Comparison of ENCODE assay signal across 20 cellular contexts in genomic region chr1:27469334-27469733, GRCh38. TPM values are rescaled to one million over a fixed set of nuclear protein-coding genes. Genes with fewer than 3 reads are reported as not detected.
DNase-seq lines count a peak whose midpoint lies in the region; ATAC-seq and TF ChIP-seq lines count a peak whose summit lies in the region.
"Had no signal": no experiment of that assay in that cellular context is flagged by ENCODE, and none has a peak within 500 bp of the region (broad histone marks: within the 10 kb centered on the region; RNA-seq: fewer than 3 reads in every experiment).

No MANE protein-coding gene starts in this region.

- H3K9me3 Mint-ChIP-seq in activated naive CD4-positive, alpha-beta T cell treated with anti-CD3 and anti-CD28 coated beads, Interleukin-2, amount 50 U/mL, for 72 hours, result no peaks in the 10 kb centered on the region
- H3K9me3 Mint-ChIP-seq in activated naive CD4-positive, alpha-beta T cell treated with anti-CD3 and anti-CD28 coated beads, Interleukin-2, amount 10 ng/mL, durations not matched to agents 7 days and 5 days, result no peaks in the 10 kb centered on the region
- no peaks in the 10 kb centered on the region for H3K9me3 Mint-ChIP-seq in activated naive CD8-positive, alpha-beta T cell treated with anti-CD3 and anti-CD28 coated beads, Interleukin-2, amount 50 U/mL, for 24 hours
- H3K9me3 Mint-ChIP-seq: neural crest cell had no signal

- DNase-seq in activated naive CD4-positive, alpha-beta T cell treated with anti-CD3 and anti-CD28 coated beads, Interleukin-2, amount 50 U/mL, for 72 hours (ENCODE audit: low spot score in 2 of 2), result no peak
- no peak for DNase-seq in activated naive CD4-positive, alpha-beta T cell treated with anti-CD3 and anti-CD28 coated beads, Interleukin-2, amount 10 ng/mL, durations not matched to agents 7 days and 5 days
- DNase-seq in activated naive CD8-positive, alpha-beta T cell treated with anti-CD3 and anti-CD28 coated beads, Interleukin-2, amount 50 U/mL, for 24 hours, result no peak
- DNase-seq in right lobe of liver (no peak), WERI-Rb-1 (no peak)
- DNase-seq: activated CD4-positive, alpha-beta T cell treated with anti-CD3 and anti-CD28 coated beads for 48 hours; anterior cingulate cortex; effector memory CD4-positive, alpha-beta T cell; KG1; left cardiac atrium; NCI-H1694 treated with DMSO at 0.1 percent for 48 hours; NCI-H774; OCI-M1; Right ventricle myocardium superior; stimulated activated naive CD4-positive, alpha-beta T cell treated with Interleukin-2 at 50 U/mL for 16 hours; SW 1271; transverse colon had no signal

- TF ChIP-seq CTCF in right lobe of liver (IDR thresholded peaks at IDR 0.05) (no peak), WERI-Rb-1 (IDR thresholded peaks at IDR 0.05; ENCODE audit: low read depth, low read length) (no peak)

- ATAC-seq in activated naive CD4-positive, alpha-beta T cell treated with anti-CD3 and anti-CD28 coated beads, Interleukin-2, amount 50 U/mL, for 72 hours, result peak; percentile 29 to 69
- ATAC-seq in activated naive CD8-positive, alpha-beta T cell treated with anti-CD3 and anti-CD28 coated beads, Interleukin-2, amount 50 U/mL, for 24 hours, result no peak
- ATAC-seq in right lobe of liver (peak; percentile 70 to 89 (median 75)), GM21576 (IDR thresholded peaks at IDR 0.05; ENCODE audit: unreplicated experiment) (no peak), HG03039 (IDR thresholded peaks at IDR 0.05; ENCODE audit: unreplicated experiment) (no peak)
- ATAC-seq: left cardiac atrium had no signal

- H3K9me3 ChIP-seq in right lobe of liver (no peaks in the 10 kb centered on the region), WERI-Rb-1 (ENCODE audit: severe bottlenecking) (no peaks in the 10 kb centered on the region)
- H3K9me3 ChIP-seq: transverse colon had no signal

- H3K27me3 ChIP-seq in right lobe of liver, result no peaks in the 10 kb centered on the region
- no peaks in the 10 kb centered on the region for H3K27me3 ChIP-seq in WERI-Rb-1 (ENCODE audit: insufficient read depth, low read depth, severe bottlenecking)
- H3K27me3 ChIP-seq: transverse colon had no signal

- H3K36me3 ChIP-seq in right lobe of liver (no peaks in the 10 kb centered on the region), WERI-Rb-1 (peaks cover 10% of the 10 kb centered on the region)

- peaks cover 0 to 29% (median 12%) of the 10 kb centered on the region in 4 donors for H3K4me1 ChIP-seq in right lobe of liver

- peak overlapping the region; percentile 69 to 76 for H3K27ac Mint-ChIP-seq in activated naive CD4-positive, alpha-beta T cell treated with anti-CD3 and anti-CD28 coated beads, Interleukin-2, amount 50 U/mL, for 72 hours
- H3K27ac Mint-ChIP-seq in activated naive CD4-positive, alpha-beta T cell treated with anti-CD3 and anti-CD28 coated beads, Interleukin-2, amount 10 ng/mL, durations not matched to agents 7 days and 5 days, result no peak overlapping the region
- peak overlapping the region; percentile 59 for H3K27ac Mint-ChIP-seq in activated naive CD8-positive, alpha-beta T cell treated with anti-CD3 and anti-CD28 coated beads, Interleukin-2, amount 50 U/mL, for 24 hours

- no peak overlapping the region for H3K4me3 ChIP-seq in right lobe of liver
- no peak overlapping the region for H3K4me3 ChIP-seq in WERI-Rb-1 (ENCODE audit: low read depth, low read length)
- H3K4me3 ChIP-seq: transverse colon had no signal

- H3K27ac ChIP-seq in right lobe of liver (no peak overlapping the region), WERI-Rb-1 (no peak overlapping the region)
- H3K27ac ChIP-seq: transverse colon had no signal

- TF ChIP-seq POLR2A in right lobe of liver (IDR thresholded peaks at IDR 0.05), result no peak

- WGBS in right lobe of liver (ENCODE audit: insufficient coverage, low coverage, low lambda C conversion rate, missing lambda C conversion rate), result 40% methylated on average over 6 of the region's 6 CpGs

- H3K27me3 Mint-ChIP-seq in activated naive CD4-positive, alpha-beta T cell treated with anti-CD3 and anti-CD28 coated beads, Interleukin-2, amount 10 ng/mL, durations not matched to agents 7 days and 5 days, result no peaks in the 10 kb centered on the region
- H3K27me3 Mint-ChIP-seq in activated naive CD8-positive, alpha-beta T cell treated with anti-CD3 and anti-CD28 coated beads, Interleukin-2, amount 50 U/mL, for 24 hours, result no peaks in the 10 kb centered on the region

- intact Hi-C loops in right lobe of liver (cut with DNase I), result no loop called here

- H3K4me1 Mint-ChIP-seq in activated naive CD4-positive, alpha-beta T cell treated with anti-CD3 and anti-CD28 coated beads, Interleukin-2, amount 10 ng/mL, durations not matched to agents 7 days and 5 days, result peaks cover 34% of the 10 kb centered on the region
- peaks cover 75% of the 10 kb centered on the region for H3K4me1 Mint-ChIP-seq in activated naive CD8-positive, alpha-beta T cell treated with anti-CD3 and anti-CD28 coated beads, Interleukin-2, amount 50 U/mL, for 24 hours

- peaks cover 0 to 20% of the 10 kb centered on the region in 2 donors for H3K36me3 Mint-ChIP-seq in activated naive CD4-positive, alpha-beta T cell treated with anti-CD3 and anti-CD28 coated beads, Interleukin-2, amount 50 U/mL, for 72 hours
- H3K36me3 Mint-ChIP-seq in activated naive CD4-positive, alpha-beta T cell treated with anti-CD3 and anti-CD28 coated beads, Interleukin-2, amount 10 ng/mL, durations not matched to agents 7 days and 5 days, result peaks cover 25% of the 10 kb centered on the region
- peaks cover 19% of the 10 kb centered on the region for H3K36me3 Mint-ChIP-seq in activated naive CD8-positive, alpha-beta T cell treated with anti-CD3 and anti-CD28 coated beads, Interleukin-2, amount 50 U/mL, for 24 hours (ENCODE audit: low read depth)

- H3K4me3 Mint-ChIP-seq in activated naive CD4-positive, alpha-beta T cell treated with anti-CD3 and anti-CD28 coated beads, Interleukin-2, amount 10 ng/mL, durations not matched to agents 7 days and 5 days, result no peak overlapping the region
- no peak overlapping the region for H3K4me3 Mint-ChIP-seq in activated naive CD8-positive, alpha-beta T cell treated with anti-CD3 and anti-CD28 coated beads, Interleukin-2, amount 50 U/mL, for 24 hours
- H3K4me3 Mint-ChIP-seq: neural crest cell had no signal

- CTCF ChIA-PET in activated naive CD4-positive, alpha-beta T cell treated with anti-CD3 and anti-CD28 coated beads, Interleukin-2, amount 10 ng/mL, durations not matched to agents 7 days and 5 days (lab: Charles Lee), result no interaction called here

RNA-seq across cellular contexts. Expression of gene WASF2, which starts 20.6 kb away (rescaled TPM):
- 100 to 1,000 TPM in 1 of 2 donors, 10 to 100 TPM in 1; 97.8 to 116 TPM for total RNA-seq in activated naive CD4-positive, alpha-beta T cell treated with anti-CD3 and anti-CD28 coated beads, Interleukin-2, amount 50 U/mL, for 72 hours
- total RNA-seq in right lobe of liver, result 10 to 100 TPM; 18.4 to 38.1 (median 26.5) TPM

Comparison
In these comparisons a context has a peak if more than half of its experiments do, and no peak if none do; other contexts are left out.
1. ATAC-seq: peak in activated naive CD4-positive, alpha-beta T cell treated with anti-CD3 and anti-CD28 coated beads, Interleukin-2, amount 50 U/mL, for 72 hours (2 of 2) and right lobe of liver (4 of 4); none in activated naive CD8-positive, alpha-beta T cell treated with anti-CD3 and anti-CD28 coated beads, Interleukin-2, amount 50 U/mL, for 24 hours (single experiment), GM21576 (single experiment) and HG03039 (single experiment).